ENCODE assay signal across 16 cellular contexts in genomic region chr14:93212432-93212831, GRCh38. TPM values are rescaled to one million over a fixed set of nuclear protein-coding genes. Genes with fewer than 3 reads are reported as not detected.
DNase-seq lines count a peak whose midpoint lies in the region; ATAC-seq, FAIRE-seq and TF ChIP-seq lines count a peak whose summit lies in the region.
"Had no signal": no experiment of that assay in that cellular context is flagged by ENCODE, and none has a peak within 500 bp of the region (broad histone marks: within the 10 kb centered on the region; RNA-seq: fewer than 3 reads in every experiment).

No MANE protein-coding gene starts in this region.

- H3K36me3 Mint-ChIP-seq in progenitor cell of endocrine pancreas (ENCODE audit: insufficient read depth): peaks cover 11% of the 10 kb centered on the region

- DNase-seq in GM06990 (ENCODE audit: extremely low read depth, insufficient read length) (peak; percentile 41), GM19239 (ENCODE audit: insufficient read length, low spot score) (no peak), CD1c-positive myeloid dendritic cell (ENCODE audit: extremely low spot score) (no peak), T1000 (lab: John Stamatoyannopoulos, UW) (no peak), progenitor cell of endocrine pancreas (ENCODE audit: low spot score, unreplicated experiment) (no peak), NCI-H2171 (lab: John Stamatoyannopoulos, UW) (no peak)
- DNase-seq: DND-41, H9, NCI-H2227 treated with DMSO at 0.1 percent for 48 hours, Right ventricle myocardium superior had no signal

- TF ChIP-seq CTCF in GM06990 (IDR thresholded peaks at IDR 0.05; ENCODE audit: insufficient read depth, low read length, poor library complexity, severe bottlenecking) (no peak), progenitor cell of endocrine pancreas (IDR thresholded peaks at IDR 0.05; ENCODE audit: unreplicated experiment) (no peak)

- no peaks in the 10 kb centered on the region for H3K9me3 Mint-ChIP-seq in progenitor cell of endocrine pancreas (ENCODE audit: low read depth)
- H3K9me3 Mint-ChIP-seq: activated T-helper 1 cell treated with anti-CD3 and anti-CD28 coated beads, Interleukin-12 subunit alpha, Interleukin-12 subunit beta, Interleukin-2, Interleukin-4 antibody, amounts not matched to agents 30 ng/mL and 10 ng/mL and 1 ng/mL, durations not matched to agents 14 hours and 24 hours and 36 hours; H9 had no signal

- H3K4me1 Mint-ChIP-seq in progenitor cell of endocrine pancreas (ENCODE audit: low read depth): peaks cover 8% of the 10 kb centered on the region

- FAIRE-seq in GM19239 (lab: Jason Lieb, UNC): peak; percentile 74
- FAIRE-seq: A204.1 had no signal

- peaks cover 3% of the 10 kb centered on the region; the same call in 1 of the 2 replicates for H3K36me3 ChIP-seq in GM06990 (ENCODE audit: control insufficient read depth, insufficient read depth, low read length)
- H3K36me3 ChIP-seq: breast epithelium had no signal

- H3K4me3 ChIP-seq in GM06990 (replicated peaks; ENCODE audit: low read depth, low read length): no peak overlapping the region
- H3K4me3 ChIP-seq: breast epithelium had no signal

- no peak overlapping the region for H3K27ac Mint-ChIP-seq in progenitor cell of endocrine pancreas
- H3K27ac Mint-ChIP-seq: activated T-helper 1 cell treated with anti-CD3 and anti-CD28 coated beads, Interleukin-12 subunit alpha, Interleukin-12 subunit beta, Interleukin-2, Interleukin-4 antibody, amounts not matched to agents 30 ng/mL and 10 ng/mL and 1 ng/mL, durations not matched to agents 14 hours and 24 hours and 36 hours; H9 had no signal

- H3K27me3 ChIP-seq in GM06990 (replicated peaks; ENCODE audit: control insufficient read depth, insufficient read depth, low read length): no peaks in the 10 kb centered on the region
- H3K27me3 ChIP-seq: breast epithelium had no signal

- H3K27me3 Mint-ChIP-seq in progenitor cell of endocrine pancreas: no peaks in the 10 kb centered on the region

- no peak overlapping the region for H3K4me3 Mint-ChIP-seq in progenitor cell of endocrine pancreas (ENCODE audit: low read depth)
- H3K4me3 Mint-ChIP-seq: activated T-helper 1 cell treated with anti-CD3 and anti-CD28 coated beads, Interleukin-12 subunit alpha, Interleukin-12 subunit beta, Interleukin-2, Interleukin-4 antibody, amounts not matched to agents 30 ng/mL and 10 ng/mL and 1 ng/mL, durations not matched to agents 14 hours and 24 hours and 36 hours; H9 had no signal

- ATAC-seq in HG02588 (IDR thresholded peaks at IDR 0.05; ENCODE audit: unreplicated experiment): peak; percentile 65
- ATAC-seq in HG03354 (IDR thresholded peaks at IDR 0.05; ENCODE audit: poor library complexity, severe bottlenecking, unreplicated experiment): peak; percentile 64
- ATAC-seq: sciatic nerve had no signal

RNA-seq across cellular contexts. Expression of gene UBR7, which starts 5.4 kb away (rescaled TPM):
- total RNA-seq in progenitor cell of endocrine pancreas: 16.0 and 17.2 TPM in 2 replicates

RNA-seq across cellular contexts. Expression of gene GON7, which starts 5.6 kb away (rescaled TPM):
- total RNA-seq in progenitor cell of endocrine pancreas: 9.0 and 10.6 TPM in 2 replicates

RNA-seq across cellular contexts. Expression of gene LYSET, which starts 27.3 kb away (rescaled TPM):
- 27.6 and 28.3 TPM in 2 replicates for total RNA-seq in progenitor cell of endocrine pancreas

RNA-seq across cellular contexts. Expression of gene MOAP1, which starts 27.7 kb away (rescaled TPM):
- 23.3 and 23.4 TPM in 2 replicates for total RNA-seq in progenitor cell of endocrine pancreas
